ENCODE assay signal across 8 cellular contexts in the genomic region with DNA sequence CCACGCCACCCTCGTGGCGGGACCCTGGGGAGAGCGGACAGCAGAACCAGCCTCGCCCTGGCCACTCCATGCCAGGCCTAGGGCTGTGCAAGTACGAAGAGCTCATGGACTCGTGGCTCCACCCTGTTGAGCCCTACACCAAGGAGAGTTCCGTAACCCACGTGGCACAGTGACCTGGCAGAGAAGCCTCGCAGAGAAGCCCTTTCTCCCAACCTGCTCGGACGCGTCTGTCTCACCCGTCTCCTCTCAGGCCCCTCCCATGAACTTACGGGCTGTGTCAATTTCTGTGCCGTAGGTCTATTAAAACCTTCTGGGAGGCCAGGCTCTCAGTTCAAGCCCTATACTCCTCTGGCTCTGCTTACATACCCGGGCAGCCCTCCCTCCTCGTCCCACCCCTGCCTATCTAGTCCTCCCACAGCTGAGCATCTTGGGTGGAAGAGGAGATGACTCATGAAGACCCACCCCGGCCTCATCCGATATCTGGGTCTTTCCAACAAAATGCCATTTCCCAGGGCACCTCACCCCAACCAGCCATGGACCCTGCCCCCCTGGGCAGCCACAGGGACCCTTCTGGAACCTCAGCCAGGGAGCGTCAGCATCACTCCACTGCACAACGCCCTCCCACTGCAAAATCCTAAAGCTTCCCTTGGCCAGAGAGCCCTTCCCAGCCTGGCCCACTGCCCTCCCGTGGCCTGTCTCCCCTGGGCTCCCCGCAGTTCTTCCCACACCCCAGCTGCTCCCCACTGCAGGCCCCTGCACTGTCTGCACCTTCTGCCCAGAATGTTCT. TPM values are rescaled to one million over a fixed set of nuclear protein-coding genes. Genes with fewer than 3 reads are reported as not detected.
DNase-seq lines count a peak whose midpoint lies in the region; ATAC-seq and TF ChIP-seq lines count a peak whose summit lies in the region.

No MANE protein-coding gene starts in this region.

- H3K9me3 Mint-ChIP-seq in activated naive CD4-positive, alpha-beta T cell treated with anti-CD3 and anti-CD28 coated beads, Interleukin-2, amount 10 ng/mL, durations not matched to agents 7 days and 5 days: no peaks in the 10 kb centered on the region
- H3K9me3 Mint-ChIP-seq in type B pancreatic cell: no peaks in the 10 kb centered on the region
- H3K9me3 Mint-ChIP-seq in T-helper 2 cell treated with Interferon-gamma antibody and Interleukin-4, amounts not matched to agents 5 μg/mL and 100 μg/mL, for 36 hours: no peaks in the 10 kb centered on the region

- peak overlapping the region; percentile 73 for H3K27ac ChIP-seq in layer of hippocampus (ENCODE audit: low read depth, low read length)

- no peak overlapping the region for H3K27ac Mint-ChIP-seq in activated naive CD4-positive, alpha-beta T cell treated with anti-CD3 and anti-CD28 coated beads, Interleukin-2, amount 10 ng/mL, durations not matched to agents 7 days and 5 days
- no peak overlapping the region for H3K27ac Mint-ChIP-seq in type B pancreatic cell
- no peak overlapping the region for H3K27ac Mint-ChIP-seq in T-helper 2 cell treated with Interferon-gamma antibody and Interleukin-4, amounts not matched to agents 5 μg/mL and 100 μg/mL, for 36 hours

- ATAC-seq in GM21515 (IDR thresholded peaks at IDR 0.05; ENCODE audit: unreplicated experiment): no peak

- peak overlapping the region; percentile 78 to 85 for H3K4me3 ChIP-seq in cardiac fibroblast (replicated peaks in 1 of 2; ENCODE audit: low read depth in 2 of 2, low read length in 2 of 2)

- peak overlapping the region; percentile 10 for H3K4me3 Mint-ChIP-seq in activated naive CD4-positive, alpha-beta T cell treated with anti-CD3 and anti-CD28 coated beads, Interleukin-2, amount 10 ng/mL, durations not matched to agents 7 days and 5 days
- peak overlapping the region; percentile 31 for H3K4me3 Mint-ChIP-seq in type B pancreatic cell
- no peak overlapping the region for H3K4me3 Mint-ChIP-seq in T-helper 2 cell treated with Interferon-gamma antibody and Interleukin-4, amounts not matched to agents 5 μg/mL and 100 μg/mL, for 36 hours

- no peak for TF ChIP-seq CTCF in cardiac fibroblast (IDR thresholded peaks at IDR 0.05; ENCODE audit: low read depth, low read length)
- no peak for TF ChIP-seq CTCF in type B pancreatic cell (conservative IDR thresholded peaks at IDR 0.05)

- CTCF ChIA-PET in activated naive CD4-positive, alpha-beta T cell treated with anti-CD3 and anti-CD28 coated beads, Interleukin-2, amount 10 ng/mL, durations not matched to agents 7 days and 5 days (lab: Charles Lee): interaction anchor here (0.7 to 1.8 kb wide), 2 partner anchors 181 to 188 kb away, joined by 3 to 4 read pairs; no protein-coding TSS in a partner anchor

- H3K27me3 Mint-ChIP-seq in activated naive CD4-positive, alpha-beta T cell treated with anti-CD3 and anti-CD28 coated beads, Interleukin-2, amount 10 ng/mL, durations not matched to agents 7 days and 5 days: peaks cover 5% of the 10 kb centered on the region
- H3K27me3 Mint-ChIP-seq in type B pancreatic cell: no peaks in the 10 kb centered on the region
- no peaks in the 10 kb centered on the region for H3K27me3 Mint-ChIP-seq in T-helper 2 cell treated with Interferon-gamma antibody and Interleukin-4, amounts not matched to agents 5 μg/mL and 100 μg/mL, for 36 hours (ENCODE audit: low read depth)

- H3K4me1 Mint-ChIP-seq in activated naive CD4-positive, alpha-beta T cell treated with anti-CD3 and anti-CD28 coated beads, Interleukin-2, amount 10 ng/mL, durations not matched to agents 7 days and 5 days: peaks cover 21% of the 10 kb centered on the region
- peaks cover 8% of the 10 kb centered on the region for H3K4me1 Mint-ChIP-seq in type B pancreatic cell (ENCODE audit: unreplicated experiment)
- H3K4me1 Mint-ChIP-seq in T-helper 2 cell treated with Interferon-gamma antibody and Interleukin-4, amounts not matched to agents 5 μg/mL and 100 μg/mL, for 36 hours (ENCODE audit: low read depth): peaks cover 13% of the 10 kb centered on the region

- H3K36me3 Mint-ChIP-seq in activated naive CD4-positive, alpha-beta T cell treated with anti-CD3 and anti-CD28 coated beads, Interleukin-2, amount 10 ng/mL, durations not matched to agents 7 days and 5 days: peaks cover 9% of the 10 kb centered on the region
- H3K36me3 Mint-ChIP-seq in type B pancreatic cell: no peaks in the 10 kb centered on the region
- peaks cover 4% of the 10 kb centered on the region for H3K36me3 Mint-ChIP-seq in T-helper 2 cell treated with Interferon-gamma antibody and Interleukin-4, amounts not matched to agents 5 μg/mL and 100 μg/mL, for 36 hours (ENCODE audit: low read depth)

- DNase-seq in activated naive CD4-positive, alpha-beta T cell treated with anti-CD3 and anti-CD28 coated beads, Interleukin-2, amount 10 ng/mL, durations not matched to agents 7 days and 5 days: no peak
- no peak for DNase-seq in activated naive CD4-positive, alpha-beta T cell (lab: John Stamatoyannopoulos, UW)
- DNase-seq in cardiac fibroblast (ENCODE audit: low read depth in 2 of 2): peak; percentile 43 to 87
- no peak for DNase-seq in type B pancreatic cell (ENCODE audit: extremely low spot score, unreplicated experiment)
- no peak for DNase-seq in NCI-H748 treated with DMSO at 0.1 percent for 48 hours (lab: John Stamatoyannopoulos, UW)
- no peak for DNase-seq in T-helper 2 cell treated with Interferon-gamma antibody and Interleukin-4, amounts not matched to agents 5 μg/mL and 100 μg/mL, for 36 hours (ENCODE audit: low spot score)

- no peaks in the 10 kb centered on the region for H3K27me3 ChIP-seq in layer of hippocampus (ENCODE audit: control insufficient read depth, insufficient read depth, low read length)

RNA-seq across cellular contexts. Expression of a gene that starts 2.4 kb away (rescaled TPM):
- total RNA-seq in type B pancreatic cell (ENCODE audit: low replicate concordance): 60.8 and 81.5 TPM in 2 replicates

RNA-seq across cellular contexts. Expression of a gene that starts 17.0 kb away (rescaled TPM):
- 45.0 and 77.9 TPM in 2 replicates for total RNA-seq in type B pancreatic cell (ENCODE audit: low replicate concordance)

RNA-seq across cellular contexts. Expression of a gene that starts 52.7 kb away (rescaled TPM):
- 25.7 and 46.3 TPM in 2 replicates for total RNA-seq in type B pancreatic cell (ENCODE audit: low replicate concordance)

RNA-seq across cellular contexts. Expression of a gene that starts 54.8 kb away (rescaled TPM):
- 74.4 and 87.2 TPM in 2 replicates for total RNA-seq in type B pancreatic cell (ENCODE audit: low replicate concordance)

Comparison
In these comparisons a context has a peak if more than half of its experiments do, and no peak if none do; other contexts are left out.
1. DNase-seq: peak in cardiac fibroblast (2 of 2); none in activated naive CD4-positive, alpha-beta T cell treated with anti-CD3 and anti-CD28 coated beads, Interleukin-2, amount 10 ng/mL, durations not matched to agents 7 days and 5 days (single experiment), activated naive CD4-positive, alpha-beta T cell (0 of 4), type B pancreatic cell (single experiment), NCI-H748 treated with DMSO at 0.1 percent for 48 hours (single experiment) and T-helper 2 cell treated with Interferon-gamma antibody and Interleukin-4, amounts not matched to agents 5 μg/mL and 100 μg/mL, for 36 hours (single experiment).